In the genomic region with DNA sequence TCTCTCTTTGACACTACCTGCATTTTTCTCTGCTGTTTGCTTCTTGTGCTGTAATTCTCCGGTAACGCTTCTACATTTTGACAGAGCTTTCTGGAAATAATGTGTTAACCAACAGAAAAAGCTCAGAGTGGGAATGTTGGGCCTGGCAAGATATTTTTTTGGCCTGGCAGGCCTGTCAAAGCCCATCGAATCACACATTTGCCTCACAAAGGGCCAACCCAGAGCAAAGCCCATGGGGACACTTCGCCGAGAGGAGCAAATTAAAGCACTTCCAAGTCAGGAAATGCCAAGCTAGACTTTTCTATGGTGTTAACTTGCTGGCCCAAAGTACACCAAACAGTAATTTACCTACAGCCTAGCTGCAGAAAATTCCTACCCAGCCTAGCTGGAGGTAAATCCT, we compare ENCODE assay signal across 1 cellular context.
TF ChIP-seq lines count a peak whose summit lies in the region.

No MANE protein-coding gene starts in this region.

TF ChIP-seq in GM23338, 12 proteins besides CTCF, POLR2A, EP300 and RAD21 (continued from another document):
- TF ChIP-seq, protein P1, sequence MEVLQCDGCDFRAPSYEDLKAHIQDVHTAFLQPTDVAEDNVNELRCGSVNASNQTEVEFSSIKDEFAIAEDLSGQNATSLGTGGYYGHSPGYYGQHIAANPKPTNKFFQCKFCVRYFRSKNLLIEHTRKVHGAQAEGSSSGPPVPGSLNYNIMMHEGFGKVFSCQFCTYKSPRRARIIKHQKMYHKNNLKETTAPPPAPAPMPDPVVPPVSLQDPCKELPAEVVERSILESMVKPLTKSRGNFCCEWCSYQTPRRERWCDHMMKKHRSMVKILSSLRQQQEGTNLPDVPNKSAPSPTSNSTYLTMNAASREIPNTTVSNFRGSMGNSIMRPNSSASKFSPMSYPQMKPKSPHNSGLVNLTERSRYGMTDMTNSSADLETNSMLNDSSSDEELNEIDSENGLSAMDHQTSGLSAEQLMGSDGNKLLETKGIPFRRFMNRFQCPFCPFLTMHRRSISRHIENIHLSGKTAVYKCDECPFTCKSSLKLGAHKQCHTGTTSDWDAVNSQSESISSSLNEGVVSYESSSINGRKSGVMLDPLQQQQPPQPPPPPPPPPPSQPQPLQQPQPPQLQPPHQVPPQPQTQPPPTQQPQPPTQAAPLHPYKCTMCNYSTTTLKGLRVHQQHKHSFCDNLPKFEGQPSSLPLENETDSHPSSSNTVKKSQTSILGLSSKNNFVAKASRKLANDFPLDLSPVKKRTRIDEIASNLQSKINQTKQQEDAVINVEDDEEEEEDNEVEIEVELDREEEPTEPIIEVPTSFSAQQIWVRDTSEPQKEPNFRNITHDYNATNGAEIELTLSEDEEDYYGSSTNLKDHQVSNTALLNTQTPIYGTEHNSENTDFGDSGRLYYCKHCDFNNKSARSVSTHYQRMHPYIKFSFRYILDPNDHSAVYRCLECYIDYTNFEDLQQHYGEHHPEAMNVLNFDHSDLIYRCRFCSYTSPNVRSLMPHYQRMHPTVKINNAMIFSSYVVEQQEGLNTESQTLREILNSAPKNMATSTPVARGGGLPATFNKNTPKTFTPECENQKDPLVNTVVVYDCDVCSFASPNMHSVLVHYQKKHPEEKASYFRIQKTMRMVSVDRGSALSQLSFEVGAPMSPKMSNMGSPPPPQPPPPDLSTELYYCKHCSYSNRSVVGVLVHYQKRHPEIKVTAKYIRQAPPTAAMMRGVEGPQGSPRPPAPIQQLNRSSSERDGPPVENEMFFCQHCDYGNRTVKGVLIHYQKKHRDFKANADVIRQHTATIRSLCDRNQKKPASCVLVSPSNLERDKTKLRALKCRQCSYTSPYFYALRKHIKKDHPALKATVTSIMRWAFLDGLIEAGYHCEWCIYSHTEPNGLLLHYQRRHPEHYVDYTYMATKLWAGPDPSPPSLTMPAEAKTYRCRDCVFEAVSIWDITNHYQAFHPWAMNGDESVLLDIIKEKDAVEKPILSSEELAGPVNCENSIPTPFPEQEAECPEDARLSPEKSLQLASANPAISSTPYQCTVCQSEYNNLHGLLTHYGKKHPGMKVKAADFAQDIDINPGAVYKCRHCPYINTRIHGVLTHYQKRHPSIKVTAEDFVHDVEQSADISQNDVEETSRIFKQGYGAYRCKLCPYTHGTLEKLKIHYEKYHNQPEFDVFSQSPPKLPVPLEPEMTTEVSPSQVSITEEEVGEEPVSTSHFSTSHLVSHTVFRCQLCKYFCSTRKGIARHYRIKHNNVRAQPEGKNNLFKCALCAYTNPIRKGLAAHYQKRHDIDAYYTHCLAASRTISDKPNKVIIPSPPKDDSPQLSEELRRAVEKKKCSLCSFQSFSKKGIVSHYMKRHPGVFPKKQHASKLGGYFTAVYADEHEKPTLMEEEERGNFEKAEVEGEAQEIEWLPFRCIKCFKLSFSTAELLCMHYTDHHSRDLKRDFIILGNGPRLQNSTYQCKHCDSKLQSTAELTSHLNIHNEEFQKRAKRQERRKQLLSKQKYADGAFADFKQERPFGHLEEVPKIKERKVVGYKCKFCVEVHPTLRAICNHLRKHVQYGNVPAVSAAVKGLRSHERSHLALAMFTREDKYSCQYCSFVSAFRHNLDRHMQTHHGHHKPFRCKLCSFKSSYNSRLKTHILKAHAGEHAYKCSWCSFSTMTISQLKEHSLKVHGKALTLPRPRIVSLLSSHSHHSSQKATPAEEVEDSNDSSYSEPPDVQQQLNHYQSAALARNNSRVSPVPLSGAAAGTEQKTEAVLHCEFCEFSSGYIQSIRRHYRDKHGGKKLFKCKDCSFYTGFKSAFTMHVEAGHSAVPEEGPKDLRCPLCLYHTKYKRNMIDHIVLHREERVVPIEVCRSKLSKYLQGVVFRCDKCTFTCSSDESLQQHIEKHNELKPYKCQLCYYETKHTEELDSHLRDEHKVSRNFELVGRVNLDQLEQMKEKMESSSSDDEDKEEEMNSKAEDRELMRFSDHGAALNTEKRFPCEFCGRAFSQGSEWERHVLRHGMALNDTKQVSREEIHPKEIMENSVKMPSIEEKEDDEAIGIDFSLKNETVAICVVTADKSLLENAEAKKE (CRISPR knock-in tag; IDR thresholded peaks at IDR 0.05): no peak
- TF ChIP-seq, protein P2, sequence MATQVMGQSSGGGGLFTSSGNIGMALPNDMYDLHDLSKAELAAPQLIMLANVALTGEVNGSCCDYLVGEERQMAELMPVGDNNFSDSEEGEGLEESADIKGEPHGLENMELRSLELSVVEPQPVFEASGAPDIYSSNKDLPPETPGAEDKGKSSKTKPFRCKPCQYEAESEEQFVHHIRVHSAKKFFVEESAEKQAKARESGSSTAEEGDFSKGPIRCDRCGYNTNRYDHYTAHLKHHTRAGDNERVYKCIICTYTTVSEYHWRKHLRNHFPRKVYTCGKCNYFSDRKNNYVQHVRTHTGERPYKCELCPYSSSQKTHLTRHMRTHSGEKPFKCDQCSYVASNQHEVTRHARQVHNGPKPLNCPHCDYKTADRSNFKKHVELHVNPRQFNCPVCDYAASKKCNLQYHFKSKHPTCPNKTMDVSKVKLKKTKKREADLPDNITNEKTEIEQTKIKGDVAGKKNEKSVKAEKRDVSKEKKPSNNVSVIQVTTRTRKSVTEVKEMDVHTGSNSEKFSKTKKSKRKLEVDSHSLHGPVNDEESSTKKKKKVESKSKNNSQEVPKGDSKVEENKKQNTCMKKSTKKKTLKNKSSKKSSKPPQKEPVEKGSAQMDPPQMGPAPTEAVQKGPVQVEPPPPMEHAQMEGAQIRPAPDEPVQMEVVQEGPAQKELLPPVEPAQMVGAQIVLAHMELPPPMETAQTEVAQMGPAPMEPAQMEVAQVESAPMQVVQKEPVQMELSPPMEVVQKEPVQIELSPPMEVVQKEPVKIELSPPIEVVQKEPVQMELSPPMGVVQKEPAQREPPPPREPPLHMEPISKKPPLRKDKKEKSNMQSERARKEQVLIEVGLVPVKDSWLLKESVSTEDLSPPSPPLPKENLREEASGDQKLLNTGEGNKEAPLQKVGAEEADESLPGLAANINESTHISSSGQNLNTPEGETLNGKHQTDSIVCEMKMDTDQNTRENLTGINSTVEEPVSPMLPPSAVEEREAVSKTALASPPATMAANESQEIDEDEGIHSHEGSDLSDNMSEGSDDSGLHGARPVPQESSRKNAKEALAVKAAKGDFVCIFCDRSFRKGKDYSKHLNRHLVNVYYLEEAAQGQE (IDR thresholded peaks at IDR 0.05; ENCODE audit: unreplicated experiment): no peak
- no peak for TF ChIP-seq JUNB (IDR thresholded peaks at IDR 0.05; ENCODE audit: unreplicated experiment)
- TF ChIP-seq ZNF114 (CRISPR knock-in tag; IDR thresholded peaks at IDR 0.05): no peak
- no peak for TF ChIP-seq POLR2AphosphoS5 (IDR thresholded peaks at IDR 0.05; ENCODE audit: low read depth)
TF ChIP-seq in GM23338: peak in this region for 0.
